Comparison of ENCODE assay signal across 8 cellular contexts in genomic region chr19:58450836-58451357, GRCh38. TPM values are rescaled to one million over a fixed set of nuclear protein-coding genes. Genes with fewer than 3 reads are reported as not detected.
DNase-seq lines count a peak whose midpoint lies in the region; ATAC-seq and TF ChIP-seq lines count a peak whose summit lies in the region.

No MANE protein-coding gene starts in this region.

- H4K20me1 ChIP-seq in Loucy (ENCODE audit: insufficient read depth, low read length, poor library complexity, severe bottlenecking), result no peaks in the 10 kb centered on the region

- H3K9ac ChIP-seq in Loucy (ENCODE audit: low read depth, low read length, poor library complexity, severe bottlenecking), result no peak overlapping the region
- H3K9ac ChIP-seq in colonic mucosa (ENCODE audit: low read depth in 2 of 2, low read length in 2 of 2), result peak overlapping the region in 1 of 2 donors; percentile 72

- H3K27ac ChIP-seq in colonic mucosa, result no peak overlapping the region

- H3K27me3 Mint-ChIP-seq in naive B cell, result peaks cover 12 to 22% (median 20%) of the 10 kb centered on the region in 3 donors

- H3K27ac Mint-ChIP-seq in naive B cell, result peak overlapping the region; percentile 87 to 98 (median 93)

- H3K36me3 Mint-ChIP-seq in naive B cell, result peaks cover 0 to 26% of the 10 kb centered on the region in 2 donors

- H3K4me3 ChIP-seq in Loucy (ENCODE audit: low read length, poor library complexity, severe bottlenecking) (peak overlapping the region; percentile 82), colonic mucosa (peak overlapping the region; percentile 74)

- no peaks in the 10 kb centered on the region for H3K79me2 ChIP-seq in Loucy (ENCODE audit: insufficient read depth, low read length)

- peak; percentile 5 to 8 for ATAC-seq in activated CD4-positive, CD25-positive, alpha-beta regulatory T cell treated with anti-CD3 and anti-CD28 coated beads, Interleukin-2, amount 50 U/mL, for 24 hours
- ATAC-seq in naive B cell (ENCODE audit: low read depth in 2 of 2) (peak in 1 of 2 donors; percentile 17), GM18867 (IDR thresholded peaks at IDR 0.05; ENCODE audit: unreplicated experiment) (no peak)

- H3K9me3 ChIP-seq in Loucy (ENCODE audit: insufficient read depth, low read depth, low read length), result peaks cover 6% of the 10 kb centered on the region; the same call in 1 of the 2 replicates
- no peaks in the 10 kb centered on the region for H3K9me3 ChIP-seq in colonic mucosa

- intact Hi-C loops in colonic mucosa (cut with DNase I), result no loop called here

- H3K36me3 ChIP-seq in Loucy (ENCODE audit: insufficient read depth, low read length) (no peaks in the 10 kb centered on the region), colonic mucosa (no peaks in the 10 kb centered on the region)

- no peaks in the 10 kb centered on the region for H3K27me3 ChIP-seq in Loucy (ENCODE audit: insufficient read depth, low read length, poor library complexity, severe bottlenecking)
- no peaks in the 10 kb centered on the region for H3K27me3 ChIP-seq in colonic mucosa

- H2AFZ ChIP-seq in Loucy (ENCODE audit: low read length), result peak overlapping the region; percentile 72

- no peak for DNase-seq in activated CD4-positive, CD25-positive, alpha-beta regulatory T cell treated with anti-CD3 and anti-CD28 coated beads, Interleukin-2, amount 50 U/mL, for 72 hours
- DNase-seq in colonic mucosa, result peak; percentile 68
- DNase-seq in naive B cell, result no peak
- no peak for DNase-seq in retina
- no peak for DNase-seq in GOT3 (lab: John Stamatoyannopoulos, UW)

- no peaks in the 10 kb centered on the region for H3K9me2 ChIP-seq in Loucy (replicated peaks; ENCODE audit: low read depth, low read length)

- peaks cover 18 to 21% (median 20%) of the 10 kb centered on the region in 3 donors for H3K4me1 Mint-ChIP-seq in naive B cell

- peak overlapping the region; percentile 87 to 97 (median 91) for H3K4me3 Mint-ChIP-seq in naive B cell

- TF ChIP-seq CTCF in Loucy (conservative IDR thresholded peaks at IDR 0.05; ENCODE audit: low read length), result no peak
- TF ChIP-seq CTCF in colonic mucosa (IDR thresholded peaks at IDR 0.05), result no peak

- H3K4me1 ChIP-seq in Loucy (ENCODE audit: insufficient read depth, low read length, poor library complexity, severe bottlenecking) (peaks cover 14% of the 10 kb centered on the region), colonic mucosa (peaks cover 6% of the 10 kb centered on the region)

- peak overlapping the region; percentile 90 for H3K4me2 ChIP-seq in Loucy (ENCODE audit: low read depth, low read length, poor library complexity, severe bottlenecking)

- peaks cover 0 to 12% (median 8%) of the 10 kb centered on the region in 7 donors for H3K9me3 Mint-ChIP-seq in naive B cell

- no peaks in the 10 kb centered on the region for H3F3A ChIP-seq in Loucy (ENCODE audit: low read depth)

RNA-seq across cellular contexts. Expression of gene ZNF324B, which starts 0.5 kb away (rescaled TPM):
- total RNA-seq in colonic mucosa, result 1 to 10 TPM; 4.4 to 7.5 TPM
- polyA plus RNA-seq in naive B cell (ENCODE audit: low read depth in 6 of 6), result 1 to 10 TPM in 5 of 6 donors, under 1 TPM in 1; 0.96 to 3.7 (median 2.4) TPM

RNA-seq across cellular contexts. Expression of gene ZNF132, which starts 10.9 kb away (rescaled TPM):
- 1 to 10 TPM; 2.6 to 5.8 TPM for total RNA-seq in colonic mucosa
- polyA plus RNA-seq in naive B cell (ENCODE audit: low read depth in 6 of 6), result 1 to 10 TPM in 5 of 6 donors, not detected in 1; 2.1 to 3.8 (median 3.2) TPM

RNA-seq across cellular contexts. Expression of gene ZNF324, which starts 16.0 kb away (rescaled TPM):
- total RNA-seq in colonic mucosa, result 10 to 100 TPM; 10.2 to 12.0 TPM
- polyA plus RNA-seq in naive B cell (ENCODE audit: low read depth in 6 of 6), result 10 to 100 TPM in 5 of 6 donors, 1 to 10 TPM in 1; 8.5 to 30.0 (median 14.4) TPM

RNA-seq across cellular contexts. Expression of gene ZNF446, which starts 25.3 kb away (rescaled TPM):
- 10 to 100 TPM in 1 of 2 donors, 1 to 10 TPM in 1; 7.4 to 10.5 TPM for total RNA-seq in colonic mucosa
- 1 to 10 TPM; 4.1 to 6.2 (median 5.0) TPM for polyA plus RNA-seq in naive B cell (ENCODE audit: low read depth in 6 of 6)

RNA-seq across cellular contexts. Expression of gene ZNF584, which starts 42.4 kb away (rescaled TPM):
- 1 to 10 TPM; 5.9 to 8.5 TPM for total RNA-seq in colonic mucosa
- polyA plus RNA-seq in naive B cell (ENCODE audit: low read depth in 6 of 6), result 1 to 10 TPM; 3.6 to 6.2 (median 4.5) TPM
